In the genomic region with DNA sequence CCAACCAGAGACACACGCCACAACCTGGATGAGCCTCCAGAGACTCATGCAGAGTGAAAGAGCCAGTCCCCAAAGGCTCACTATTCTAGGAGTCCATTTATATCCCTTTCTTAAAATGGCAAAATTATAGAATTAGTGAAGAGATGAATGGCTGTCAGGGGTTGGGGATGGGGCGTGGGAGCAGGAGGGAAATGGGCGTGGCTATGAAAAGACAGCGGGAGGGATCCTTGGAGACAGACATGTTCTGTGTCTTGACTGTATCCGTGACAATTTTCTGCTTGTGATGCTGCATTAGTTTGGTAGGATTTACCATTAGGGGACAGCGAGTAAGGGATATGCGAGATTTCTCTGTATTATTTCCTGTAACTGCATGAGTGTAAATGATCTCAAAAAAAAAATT, we compare ENCODE assay signal across 21 cellular contexts. TPM values are rescaled to one million over a fixed set of nuclear protein-coding genes. Genes with fewer than 3 reads are reported as not detected.
DNase-seq lines count a peak whose midpoint lies in the region; ATAC-seq, FAIRE-seq and TF ChIP-seq lines count a peak whose summit lies in the region.
"Had no signal": no experiment of that assay in that cellular context is flagged by ENCODE, and none has a peak within 500 bp of the region (broad histone marks: within the 10 kb centered on the region; RNA-seq: fewer than 3 reads in every experiment).

No MANE protein-coding gene starts in this region.

- H3K4me1 Mint-ChIP-seq in CD4-positive, CD25-positive, alpha-beta regulatory T cell, result peaks cover 31 to 98% (median 78%) of the 10 kb centered on the region in 4 donors

- peak overlapping the region in 1 of 2 donors; percentile 60 for H3K9ac ChIP-seq in kidney (ENCODE audit: low read length in 2 of 2)
- no peak overlapping the region for H3K9ac ChIP-seq in subcutaneous abdominal adipose tissue (ENCODE audit: low read length in 5 of 5)

- H3K9me3 Mint-ChIP-seq in CD4-positive, CD25-positive, alpha-beta regulatory T cell, result peaks cover 0 to 2% (median 0%) of the 10 kb centered on the region in 7 donors

- H3K4me3 ChIP-seq in CD4-positive, CD25-positive, alpha-beta regulatory T cell (ENCODE audit: low read depth, low read length), result no peak overlapping the region
- H3K4me3 ChIP-seq in kidney (ENCODE audit: low read length in 2 of 2) (no peak overlapping the region), subcutaneous abdominal adipose tissue (ENCODE audit: low read depth in 1 of 5, low read length in 5 of 5) (no peak overlapping the region)
- H3K4me3 ChIP-seq: SJCRH30 had no signal

- H3K36me3 Mint-ChIP-seq in CD4-positive, CD25-positive, alpha-beta regulatory T cell, result peaks cover 14% of the 10 kb centered on the region

- no peak for TF ChIP-seq CTCF in kidney (IDR thresholded peaks at IDR 0.05; ENCODE audit: borderline replicate concordance, extremely low read depth, insufficient read depth)

- no peak for ATAC-seq in CD4-positive, CD25-positive, alpha-beta regulatory T cell (ENCODE audit: low read depth in 2 of 2)

- peak overlapping the region; percentile 30 for H3K27ac ChIP-seq in CD4-positive, CD25-positive, alpha-beta regulatory T cell (ENCODE audit: insufficient read depth, low read length, poor library complexity, severe bottlenecking)
- peak overlapping the region; percentile 84 to 87 for H3K27ac ChIP-seq in kidney (ENCODE audit: low read depth in 2 of 2, low read length in 2 of 2)
- peak overlapping the region; percentile 74 for H3K27ac ChIP-seq in subcutaneous abdominal adipose tissue (ENCODE audit: low read depth, low read length)
- H3K27ac ChIP-seq: SJCRH30 had no signal

- DNase-seq in CD4-positive, CD25-positive, alpha-beta regulatory T cell, result no peak
- peak; percentile 9 for DNase-seq in NCI-H69 (lab: John Stamatoyannopoulos, UW)
- DNase-seq in kidney, result no peak
- DNase-seq in MV-4-11 (lab: John Stamatoyannopoulos, UW), result no peak
- DNase-seq in RPMI8226, result no peak
- no peak for DNase-seq in DMS53 treated with DMSO at 0.1 percent for 48 hours (lab: John Stamatoyannopoulos, UW; ENCODE audit: unreplicated experiment)
- DNase-seq: HCEC 1CT, head of caudate nucleus, KBM-7, mesendoderm, NCI-H1048, NCI-H526, OCI-M1, SJCRH30, T-helper 2 cell, trophoblast cell had no signal

- peaks cover 4% of the 10 kb centered on the region for H3K36me3 ChIP-seq in CD4-positive, CD25-positive, alpha-beta regulatory T cell (ENCODE audit: control insufficient read depth, insufficient read depth, low read length)
- H3K36me3 ChIP-seq in kidney (ENCODE audit: control insufficient read depth in 1 of 2, insufficient read depth in 2 of 2, low read length in 2 of 2) (no peaks in the 10 kb centered on the region), subcutaneous abdominal adipose tissue (ENCODE audit: control insufficient read depth in 5 of 5, insufficient read depth in 5 of 5, low read length in 5 of 5) (peaks cover 0 to 5% (median 0%) of the 10 kb centered on the region in 5 donors)
- H3K36me3 ChIP-seq: SJCRH30 had no signal

- H3K27ac Mint-ChIP-seq in CD4-positive, CD25-positive, alpha-beta regulatory T cell, result peak overlapping the region; percentile 78 to 93 (median 90)

- peaks cover 96% of the 10 kb centered on the region for H3K4me1 ChIP-seq in CD4-positive, CD25-positive, alpha-beta regulatory T cell (ENCODE audit: control insufficient read depth, insufficient read depth, low read length, poor library complexity, severe bottlenecking)
- peaks cover 68 to 72% of the 10 kb centered on the region in 2 donors for H3K4me1 ChIP-seq in kidney (ENCODE audit: control insufficient read depth in 1 of 2, insufficient read depth in 1 of 2, low read depth in 1 of 2, low read length in 2 of 2)
- H3K4me1 ChIP-seq in subcutaneous abdominal adipose tissue (ENCODE audit: control insufficient read depth in 5 of 5, insufficient read depth in 5 of 5, low read length in 5 of 5), result peaks cover 38 to 89% (median 79%) of the 10 kb centered on the region in 5 donors
- H3K4me1 ChIP-seq: SJCRH30 had no signal

- no peaks in the 10 kb centered on the region for H3K9me3 ChIP-seq in CD4-positive, CD25-positive, alpha-beta regulatory T cell (ENCODE audit: control insufficient read depth in 2 of 2, low read length in 2 of 2)
- H3K9me3 ChIP-seq in kidney (ENCODE audit: control insufficient read depth in 1 of 2, low read length in 2 of 2), result no peaks in the 10 kb centered on the region
- no peaks in the 10 kb centered on the region for H3K9me3 ChIP-seq in subcutaneous abdominal adipose tissue (ENCODE audit: control insufficient read depth in 5 of 5, low read length in 5 of 5)
- H3K9me3 ChIP-seq: SJCRH30 had no signal

- H3K4me3 Mint-ChIP-seq in CD4-positive, CD25-positive, alpha-beta regulatory T cell, result peak overlapping the region in 2 of 4 donors; percentile 5 to 51

- no peak for FAIRE-seq in kidney (lab: Jason Lieb, UNC)
- FAIRE-seq: bronchial epithelial cell, G401.6, GM19239, islet of Langerhans had no signal

- intact Hi-C loops in kidney (cut with DNase I), result no loop called here

- no peaks in the 10 kb centered on the region for H3K27me3 Mint-ChIP-seq in CD4-positive, CD25-positive, alpha-beta regulatory T cell

- H3K27me3 ChIP-seq in CD4-positive, CD25-positive, alpha-beta regulatory T cell (ENCODE audit: control insufficient read depth, insufficient read depth, low read length), result no peaks in the 10 kb centered on the region
- H3K27me3 ChIP-seq in subcutaneous abdominal adipose tissue (ENCODE audit: control insufficient read depth in 5 of 5, insufficient read depth in 4 of 5, low read length in 5 of 5), result no peaks in the 10 kb centered on the region
- H3K27me3 ChIP-seq: SJCRH30 had no signal

RNA-seq across cellular contexts. Expression of a gene that starts 33.0 kb away (rescaled TPM):
- total RNA-seq in CD4-positive, CD25-positive, alpha-beta regulatory T cell, result 116 TPM
- 10 to 100 TPM in 3 of 4 donors, 1 to 10 TPM in 1; 5.8 to 22.2 (median 14.4) TPM for polyA plus RNA-seq in CD4-positive, CD25-positive, alpha-beta regulatory T cell
- 30.0 TPM for total RNA-seq in kidney
- polyA plus RNA-seq in kidney (ENCODE audit: insufficient read depth, low read depth, low replicate concordance), result 11.8 TPM

Comparison
In these comparisons a context has a peak if more than half of its experiments do, and no peak if none do; other contexts are left out.
1. H3K27ac ChIP-seq: peak in every context shown above with its lines; median percentile 86 in kidney; 74 in subcutaneous abdominal adipose tissue; 30 in CD4-positive, CD25-positive, alpha-beta regulatory T cell.